ENCODE assay signal across 8 cellular contexts in the genomic region with DNA sequence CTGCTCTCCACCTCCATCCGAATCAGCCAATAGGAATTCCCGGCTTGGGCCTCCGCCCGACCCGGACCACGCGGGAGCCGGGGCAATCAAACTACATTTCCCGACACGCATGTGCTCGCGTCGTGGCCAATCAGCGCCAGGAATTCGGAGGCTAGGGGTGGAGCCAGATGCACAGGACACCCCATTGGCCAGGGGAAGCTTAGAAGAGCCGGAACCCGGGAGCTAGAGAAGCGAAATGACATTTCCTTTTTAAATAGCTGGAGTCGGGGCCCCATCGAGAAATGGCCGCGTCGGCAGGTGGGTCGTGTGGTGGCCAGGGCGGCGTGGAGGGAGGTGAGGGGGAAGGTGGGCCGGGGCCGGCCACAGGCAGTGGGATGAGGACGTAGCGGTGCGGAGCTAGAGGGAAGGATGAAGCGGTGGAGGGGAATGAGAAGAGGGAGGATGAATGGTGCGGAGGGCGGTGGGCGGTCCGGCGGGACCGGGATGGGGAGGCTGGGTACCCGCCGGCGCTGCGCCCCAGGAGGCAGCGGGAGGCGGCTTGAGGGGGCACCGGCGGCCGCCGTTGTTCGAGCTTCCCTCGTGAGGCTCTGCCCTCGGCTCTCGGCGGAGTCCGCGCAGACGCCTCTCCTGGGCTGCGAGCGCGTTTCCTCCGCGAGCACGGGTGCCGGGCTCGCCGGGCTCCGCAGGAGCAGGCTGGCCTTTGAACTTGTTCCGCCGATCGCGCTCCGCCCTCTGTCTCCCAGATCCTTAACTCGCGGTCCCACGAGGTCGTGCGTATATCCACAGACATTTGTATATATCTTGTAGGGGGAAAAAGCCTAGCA. TPM values are rescaled to one million over a fixed set of nuclear protein-coding genes. Genes with fewer than 3 reads are reported as not detected.
DNase-seq lines count a peak whose midpoint lies in the region; ATAC-seq, FAIRE-seq and TF ChIP-seq lines count a peak whose summit lies in the region.

A gene with protein sequence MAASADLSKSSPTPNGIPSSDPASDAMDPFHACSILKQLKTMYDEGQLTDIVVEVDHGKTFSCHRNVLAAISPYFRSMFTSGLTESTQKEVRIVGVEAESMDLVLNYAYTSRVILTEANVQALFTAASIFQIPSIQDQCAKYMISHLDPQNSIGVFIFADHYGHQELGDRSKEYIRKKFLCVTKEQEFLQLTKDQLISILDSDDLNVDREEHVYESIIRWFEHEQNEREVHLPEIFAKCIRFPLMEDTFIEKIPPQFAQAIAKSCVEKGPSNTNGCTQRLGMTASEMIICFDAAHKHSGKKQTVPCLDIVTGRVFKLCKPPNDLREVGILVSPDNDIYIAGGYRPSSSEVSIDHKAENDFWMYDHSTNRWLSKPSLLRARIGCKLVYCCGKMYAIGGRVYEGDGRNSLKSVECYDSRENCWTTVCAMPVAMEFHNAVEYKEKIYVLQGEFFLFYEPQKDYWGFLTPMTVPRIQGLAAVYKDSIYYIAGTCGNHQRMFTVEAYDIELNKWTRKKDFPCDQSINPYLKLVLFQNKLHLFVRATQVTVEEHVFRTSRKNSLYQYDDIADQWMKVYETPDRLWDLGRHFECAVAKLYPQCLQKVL (plus strand): TSS at position 233 of the 824 bp plus-strand sequence. CDS start 49 bp downstream, at position 282.

- H3K79me1 ChIP-seq in IMR-90 (ENCODE audit: low read depth in 1 of 2, low read length in 2 of 2), result peaks cover 8 to 21% of the 10 kb centered on the region in 2 experiments

- DNase-seq in DMS 273 treated with DMSO at 0.1 percent for 48 hours (lab: John Stamatoyannopoulos, UW), result peak; percentile 88
- peak; percentile 98 for DNase-seq in IMR-90
- peak; percentile 99 for DNase-seq in OCI-LY7 (ENCODE audit: low spot score)
- DNase-seq in activated T-cell treated with anti-CD3 and anti-CD28 coated beads for 1 hour (ENCODE audit: low read depth), result peak; percentile 94
- DNase-seq in endothelial cell of umbilical vein (ENCODE audit: low read depth, low spot score), result peak; percentile 99
- peak; percentile 95 to 97 for DNase-seq in mesothelial cell of epicardium (ENCODE audit: low spot score in 2 of 2, unreplicated experiment in 2 of 2)
- peak; percentile 96 for DNase-seq in stimulated activated CD8-positive, alpha-beta memory T cell treated with anti-CD3 and anti-CD28 coated beads, Interleukin-15, amount 100 ng/mL, for 4 hours (ENCODE audit: low read depth in 2 of 2)

- H3K4me1 Mint-ChIP-seq in mesothelial cell of epicardium, result peaks cover 4% of the 10 kb centered on the region

- H3K9me3 ChIP-seq in IMR-90 (ENCODE audit: control insufficient read depth, insufficient read depth, low read length) (no peaks in the 10 kb centered on the region), OCI-LY7 (ENCODE audit: low read length) (no peaks in the 10 kb centered on the region), endothelial cell of umbilical vein (replicated peaks; ENCODE audit: control insufficient read depth, insufficient read depth, low read length) (no peaks in the 10 kb centered on the region)

- H4K91ac ChIP-seq in IMR-90 (ENCODE audit: insufficient read depth, low read depth, low read length), result no peak within 1 kb of the TSS

- 0 out of 2 replicates have a peak within 1 kb of the TSS, but pooled peaks have one; percentile 6 for H3K14ac ChIP-seq in IMR-90 (replicated peaks; ENCODE audit: low read depth, low read length)

- H2BK120ac ChIP-seq in IMR-90 (ENCODE audit: low read depth, low read length), result 0 out of 2 replicates have a peak within 1 kb of the TSS, but pooled peaks have one; percentile 24

- CTCF ChIA-PET in IMR-90 (lab: Yijun Ruan, JAX) (interaction anchor here (0.6 to 0.9 kb wide), 2 partner anchors 111 to 298 kb away, joined by 3 read pairs; no protein-coding TSS in a partner anchor), OCI-LY7 (lab: Charles Lee; ENCODE audit: unreplicated experiment) (interaction anchor here (0.6 to 1.1 kb wide), 7 partner anchors 8 to 595 kb away, joined by 3 to 6 read pairs (median 4); no protein-coding TSS in a partner anchor), endothelial cell of umbilical vein (lab: Charles Lee) (interaction anchor here (1.0 to 2.2 kb wide), 9 partner anchors 9 to 1878 kb away, joined by 3 to 22 read pairs (median 5); no protein-coding TSS in a partner anchor)

- peak within 1 kb of the TSS; percentile 54 for H3K4ac ChIP-seq in IMR-90 (ENCODE audit: low read depth, low read length)

- intact Hi-C loops in IMR-90 (cut with micrococcal nuclease) (loop anchor here (5.0 to 10.0 kb wide), 2 partner anchors 513 to 654 kb away; a partner anchor contains a TSS), OCI-LY7 (cut with micrococcal nuclease; ENCODE audit: unreplicated experiment) (loop anchor here (1.0 kb wide), 2 partner anchors 18 to 50 kb away; no protein-coding TSS in a partner anchor), endothelial cell of umbilical vein (cut with micrococcal nuclease) (loop anchor here (1.0 to 2.0 kb wide), 6 partner anchors 26 to 525 kb away; a partner anchor contains a TSS)

- POLR2A ChIA-PET in IMR-90 (lab: Charles Lee; ENCODE audit: unreplicated experiment), result interaction anchor here (0.6 to 1.1 kb wide), 3 partner anchors 10 to 199 kb away, joined by 5 to 16 read pairs (median 6); no protein-coding TSS in a partner anchor
- POLR2A ChIA-PET in OCI-LY7 (lab: Charles Lee), result interaction anchor here (0.5 to 4.4 kb wide), 23 partner anchors 9 to 528 kb away, joined by 3 to 68 read pairs (median 5); no protein-coding TSS in a partner anchor
- POLR2A ChIA-PET in endothelial cell of umbilical vein (lab: Charles Lee), result interaction anchor here (0.7 to 0.9 kb wide), 3 partner anchors 26 to 1880 kb away, joined by 3 to 6 read pairs (median 3); no protein-coding TSS in a partner anchor

- peaks cover 18% of the 10 kb centered on the region for H3K27me3 Mint-ChIP-seq in mesothelial cell of epicardium (ENCODE audit: low read depth)

- no peak for TF ChIP-seq RAD21 in IMR-90 (IDR thresholded peaks at IDR 0.05; ENCODE audit: low read length)

- peak within 1 kb of the TSS; percentile 90 for H2AFZ ChIP-seq in IMR-90 (replicated peaks; ENCODE audit: low read length, poor library complexity)
- peak within 1 kb of the TSS; percentile 78 for H2AFZ ChIP-seq in OCI-LY7 (ENCODE audit: low read length)
- peak within 1 kb of the TSS; percentile 97 for H2AFZ ChIP-seq in endothelial cell of umbilical vein (ENCODE audit: low read depth, low read length)

- H2AK5ac ChIP-seq in IMR-90 (ENCODE audit: low read depth, low read length), result peak within 1 kb of the TSS; percentile 53; the same call in 1 of the 2 replicates

- peak; percentile 78 for TF ChIP-seq POLR2A in IMR-90 (IDR thresholded peaks at IDR 0.05; ENCODE audit: low read depth, low read length)
- peak; percentile 45 for TF ChIP-seq POLR2A in endothelial cell of umbilical vein (IDR thresholded peaks at IDR 0.05; ENCODE audit: low read depth, low read length)

- peak; percentile 97 for FAIRE-seq in endothelial cell of umbilical vein (lab: Jason Lieb, UNC)

- H3K4me3 Mint-ChIP-seq in mesothelial cell of epicardium, result peak within 1 kb of the TSS; percentile 91

- H3K9me2 ChIP-seq in OCI-LY7 (ENCODE audit: insufficient read depth, low read length), result no peaks in the 10 kb centered on the region

- no peaks in the 10 kb centered on the region for H3K36me3 ChIP-seq in IMR-90 (ENCODE audit: control insufficient read depth, insufficient read depth, low read length)
- H3K36me3 ChIP-seq in OCI-LY7 (ENCODE audit: insufficient read depth, low read length), result peaks cover 23% of the 10 kb centered on the region
- H3K36me3 ChIP-seq in endothelial cell of umbilical vein (ENCODE audit: control insufficient read depth in 2 of 2, extremely low read depth in 1 of 2, insufficient read depth in 2 of 2, low read length in 2 of 2), result peaks cover 0 to 3% of the 10 kb centered on the region in 2 experiments

- H2BK20ac ChIP-seq in IMR-90 (ENCODE audit: low read depth, low read length), result no peak within 1 kb of the TSS

- H3K79me2 ChIP-seq in OCI-LY7 (ENCODE audit: insufficient read depth, low read depth, low read length), result peaks cover 41% of the 10 kb centered on the region
- peaks cover 2% of the 10 kb centered on the region for H3K79me2 ChIP-seq in endothelial cell of umbilical vein (ENCODE audit: control insufficient read depth, insufficient read depth, low read length)

- no peaks in the 10 kb centered on the region for H4K20me1 ChIP-seq in IMR-90 (ENCODE audit: insufficient read depth, low read length)
- H4K20me1 ChIP-seq in OCI-LY7 (ENCODE audit: insufficient read depth, low read length), result peaks cover 15% of the 10 kb centered on the region; the same call in 1 of the 2 replicates
- no peaks in the 10 kb centered on the region for H4K20me1 ChIP-seq in endothelial cell of umbilical vein (replicated peaks; ENCODE audit: control insufficient read depth, extremely low read depth, insufficient read depth, low read length)

- peak; percentile 97 for ATAC-seq in GM21528 (IDR thresholded peaks at IDR 0.05; ENCODE audit: low FRiP score, unreplicated experiment)
- ATAC-seq in IMR-90 (ENCODE audit: low read depth), result peak; percentile 99

- TF ChIP-seq CTCF in IMR-90 (conservative IDR thresholded peaks at IDR 0.05; ENCODE audit: low read depth, low read length) (no peak), OCI-LY7 (conservative IDR thresholded peaks at IDR 0.05; ENCODE audit: low read length) (no peak), endothelial cell of umbilical vein (IDR thresholded peaks at IDR 0.05; ENCODE audit: extremely low read depth in 1 of 2, insufficient read depth in 1 of 2, low read depth in 1 of 2, low read length in 2 of 2) (no peak), mesothelial cell of epicardium (IDR thresholded peaks at IDR 0.05; ENCODE audit: unreplicated experiment) (no peak)

- no peak within 1 kb of the TSS; the same call in 1 of the 2 replicates for H3K56ac ChIP-seq in IMR-90 (ENCODE audit: extremely low read depth, insufficient read depth, low read length)

- H3K27ac Mint-ChIP-seq in mesothelial cell of epicardium, result peak within 1 kb of the TSS; percentile 74

- H3K4me1 ChIP-seq in IMR-90 (ENCODE audit: control insufficient read depth, insufficient read depth, low read length) (no peaks in the 10 kb centered on the region), OCI-LY7 (ENCODE audit: insufficient read depth, low read length, poor library complexity, severe bottlenecking) (peaks cover 44% of the 10 kb centered on the region), endothelial cell of umbilical vein (ENCODE audit: control insufficient read depth, extremely low read depth, insufficient read depth, low read length) (peaks cover 17% of the 10 kb centered on the region)

- dilution Hi-C loops in IMR-90 (cut with HindIII; ENCODE audit: low sequenced_read_pairs, unreplicated experiment) (no loop called here), endothelial cell of umbilical vein (cut with MboI; ENCODE audit: extremely low pct_ligation_motif_present, low sequenced_read_pairs) (no loop called here)

- H3K9me1 ChIP-seq in IMR-90 (ENCODE audit: insufficient read depth, low read length), result 0 out of 2 replicates have a peak, but pooled peaks cover 2% of the 10 kb centered on the region
- no peaks in the 10 kb centered on the region for H3K9me1 ChIP-seq in endothelial cell of umbilical vein (replicated peaks; ENCODE audit: control insufficient read depth, extremely low read depth, insufficient read depth, low read length)

- H3K9ac ChIP-seq in IMR-90 (ENCODE audit: low read depth, low read length), result peak within 1 kb of the TSS; percentile 64
- peak within 1 kb of the TSS; percentile 65 for H3K9ac ChIP-seq in endothelial cell of umbilical vein (replicated peaks; ENCODE audit: extremely low read depth, insufficient read depth, low read length)

- peak within 1 kb of the TSS; percentile 56; the same call in 1 of the 3 replicates for H2BK15ac ChIP-seq in IMR-90 (ENCODE audit: low read depth, low read length)

- H3K27ac ChIP-seq in IMR-90 (ENCODE audit: insufficient read depth, low read length) (peak within 1 kb of the TSS; percentile 35), OCI-LY7 (ENCODE audit: low read depth, low read length, poor library complexity, severe bottlenecking) (peak within 1 kb of the TSS; percentile 18), endothelial cell of umbilical vein (ENCODE audit: insufficient read depth, low read depth, low read length) (peak within 1 kb of the TSS; percentile 35)

- peak within 1 kb of the TSS; percentile 66 for H3K23ac ChIP-seq in IMR-90 (ENCODE audit: low read depth, low read length)

- H3K4me2 ChIP-seq in IMR-90 (ENCODE audit: low read depth, low read length), result peak within 1 kb of the TSS; percentile 99
- peak within 1 kb of the TSS; percentile 85 for H3K4me2 ChIP-seq in OCI-LY7 (ENCODE audit: low read length)
- peak within 1 kb of the TSS; percentile 98 for H3K4me2 ChIP-seq in endothelial cell of umbilical vein (ENCODE audit: insufficient read depth, low read length)

- no peaks in the 10 kb centered on the region for H3K9me3 Mint-ChIP-seq in mesothelial cell of epicardium

- H4K5ac ChIP-seq in IMR-90 (ENCODE audit: low read depth, low read length), result no peak within 1 kb of the TSS; the same call in 1 of the 2 replicates

- peak within 1 kb of the TSS; percentile 36 to 59; a peak in 3 of 4 replicates for H4K8ac ChIP-seq in IMR-90 (ENCODE audit: low read depth in 2 of 2, low read length in 2 of 2)

- H2BK5ac ChIP-seq in IMR-90 (ENCODE audit: low read depth, low read length, poor library complexity, severe bottlenecking), result peak within 1 kb of the TSS; percentile 28

- peak within 1 kb of the TSS; percentile 17; the same call in 1 of the 2 replicates for H3K18ac ChIP-seq in IMR-90 (ENCODE audit: low read depth, low read length)

- H3K4me3 ChIP-seq in IMR-90 (ENCODE audit: insufficient read depth, low read depth, low read length) (peak within 1 kb of the TSS; percentile 57), OCI-LY7 (ENCODE audit: low read depth, low read length, poor library complexity, severe bottlenecking) (peak within 1 kb of the TSS; percentile 92), endothelial cell of umbilical vein (replicated peaks in 1 of 3; ENCODE audit: insufficient read depth in 1 of 3, low read depth in 1 of 3, low read length in 3 of 3) (peak within 1 kb of the TSS; percentile 76 to 93 (median 82))

- peak within 1 kb of the TSS; percentile 22 for H2AK9ac ChIP-seq in IMR-90 (replicated peaks; ENCODE audit: low read depth, low read length, poor library complexity)

- BruUV-seq in IMR-90 (replicated peaks; lab: Mats Ljungman, UMichigan) (no TSS peak), OCI-LY7 (replicated peaks; lab: Mats Ljungman, UMichigan) (no TSS peak), endothelial cell of umbilical vein (replicated peaks; lab: Mats Ljungman, UMichigan) (no TSS peak)

- WGBS in IMR-90 (ENCODE audit: extremely low coverage in 2 of 2, insufficient read length in 1 of 2), 2 experiments, result 0% methylated on average over 23 of the region's 76 CpGs; no CpG with 5 or more reads in 1 of the 2 experiments

- in situ Hi-C loops in IMR-90 (cut with MboI; ENCODE audit: low sequenced_read_pairs), result no loop called here

- no peaks in the 10 kb centered on the region for H3K36me3 Mint-ChIP-seq in mesothelial cell of epicardium

- H3K27me3 ChIP-seq in IMR-90 (ENCODE audit: control insufficient read depth, insufficient read depth, low read length) (no peaks in the 10 kb centered on the region), endothelial cell of umbilical vein (ENCODE audit: control insufficient read depth in 2 of 2, insufficient read depth in 2 of 2, low read length in 2 of 2) (peaks cover 0 to 15% of the 10 kb centered on the region in 2 experiments)

RNA-seq across cellular contexts. Expression of the gene that starts here (rescaled TPM):
- total RNA-seq in IMR-90 (2012; rRNA removed) (8.6 and 15.0 TPM in 2 replicates), OCI-LY7 (2022) (24.8 and 26.3 TPM in 2 replicates), endothelial cell of umbilical vein (1.1 and 3.2 TPM in 2 replicates), mesothelial cell of epicardium (1.4 to 2.7 TPM (median 1.5 TPM) in 3 replicates)
- polyA plus RNA-seq in IMR-90 (2012; rRNA removed) (1.5 and 1.8 TPM in 2 replicates), endothelial cell of umbilical vein (0.25 and 0.26 TPM in 2 replicates)
- 0.28 and 0.75 TPM in 2 replicates for polyA plus RNA-seq in IMR-90 (2012; cell fraction: cytosol; rRNA removed)
- 1.1 and 9.5 TPM in 2 replicates for polyA plus RNA-seq in IMR-90 (2012; cell fraction: nucleus; rRNA removed; ENCODE audit: low replicate concordance)
- total RNA-seq in OCI-LY7 (2014; rRNA removed; shearing (Covaris generic)), result 16.4 and 18.4 TPM in 2 replicates
- 0.42 and 0.57 TPM in 2 replicates for polyA plus RNA-seq in endothelial cell of umbilical vein (2011; cell fraction: cytosol; rRNA removed)
- polyA plus RNA-seq in endothelial cell of umbilical vein (2011; cell fraction: nucleus; rRNA removed), result 0.28 and 0.70 TPM in 2 replicates
- polyA plus RNA-seq in endothelial cell of umbilical vein (2012), result 2.9 TPM in 2 replicates
- polyA minus RNA-seq in endothelial cell of umbilical vein, result 1.3 and 2.6 TPM in 2 replicates
- not detected for polyA minus RNA-seq in endothelial cell of umbilical vein (2011; cell fraction: cytosol; rRNA and poly(A)+ RNA removed)
- polyA minus RNA-seq in endothelial cell of umbilical vein (2011; cell fraction: nucleus; rRNA and poly(A)+ RNA removed), result 1.3 and 3.2 TPM in 2 replicates

Comparison
In these comparisons a context has a peak if more than half of its experiments do, and no peak if none do; other contexts are left out.
1. Peak in every context shown above with its lines: DNase-seq, ATAC-seq, H3K4me3 ChIP-seq and H3K27ac ChIP-seq.